8 cellular contexts compared by ENCODE assay signal in genomic region chr13:26220575-26220974, GRCh38. TPM values are rescaled to one million over a fixed set of nuclear protein-coding genes. Genes with fewer than 3 reads are reported as not detected.
DNase-seq lines count a peak whose midpoint lies in the region; ATAC-seq and TF ChIP-seq lines count a peak whose summit lies in the region.

No MANE protein-coding gene starts in this region.

- H3K27me3 Mint-ChIP-seq in progenitor cell of endocrine pancreas, result peaks cover 3% of the 10 kb centered on the region

- H3K4me1 Mint-ChIP-seq in progenitor cell of endocrine pancreas (ENCODE audit: low read depth), result peaks cover 24% of the 10 kb centered on the region

- H3K27ac Mint-ChIP-seq in progenitor cell of endocrine pancreas, result peak overlapping the region; percentile 60

- H3K9me3 Mint-ChIP-seq in progenitor cell of endocrine pancreas (ENCODE audit: low read depth), result no peaks in the 10 kb centered on the region

- H3K4me3 ChIP-seq in GM12875 (ENCODE audit: low read depth, low read length) (peak overlapping the region; percentile 100), epithelial cell of proximal tubule (ENCODE audit: low read depth, low read length) (peak overlapping the region; percentile 98)

- peak overlapping the region; percentile 95 for H3K4me3 Mint-ChIP-seq in progenitor cell of endocrine pancreas (ENCODE audit: low read depth)

- no peak for ATAC-seq in HG02763 (IDR thresholded peaks at IDR 0.05; ENCODE audit: unreplicated experiment)

- DNase-seq in RPMI7951 (ENCODE audit: low read depth) (peak; percentile 39), epithelial cell of proximal tubule (ENCODE audit: low read depth) (peak; percentile 52), progenitor cell of endocrine pancreas (ENCODE audit: low spot score, unreplicated experiment) (no peak), retina (no peak), NCI-H1092 treated with DMSO at 0.1 percent for 48 hours (lab: John Stamatoyannopoulos, UW) (no peak), NCI-H128 (lab: John Stamatoyannopoulos, UW; ENCODE audit: unreplicated experiment) (no peak)

- TF ChIP-seq CTCF in GM12875 (IDR thresholded peaks at IDR 0.05; ENCODE audit: borderline replicate concordance, insufficient read depth, low read depth, low read length), result no peak
- no peak for TF ChIP-seq CTCF in epithelial cell of proximal tubule (conservative IDR thresholded peaks at IDR 0.05; ENCODE audit: low read depth, low read length)
- no peak for TF ChIP-seq CTCF in progenitor cell of endocrine pancreas (IDR thresholded peaks at IDR 0.05; ENCODE audit: unreplicated experiment)

- peaks cover 16% of the 10 kb centered on the region for H3K36me3 Mint-ChIP-seq in progenitor cell of endocrine pancreas (ENCODE audit: insufficient read depth)

RNA-seq across cellular contexts. Expression of gene RNF6, which starts 1.5 kb away (rescaled TPM):
- total RNA-seq in RPMI7951 (2014; rRNA removed; shearing (Covaris generic)), result 25.3 and 36.2 TPM in 2 replicates
- total RNA-seq in epithelial cell of proximal tubule (19.7 and 24.1 TPM in 2 replicates), progenitor cell of endocrine pancreas (22.5 and 24.0 TPM in 2 replicates)

RNA-seq across cellular contexts. Expression of gene CDK8, which starts 33.4 kb away (rescaled TPM):
- total RNA-seq in RPMI7951 (2014; rRNA removed; shearing (Covaris generic)), result 12.9 and 18.9 TPM in 2 replicates
- total RNA-seq in epithelial cell of proximal tubule, result 15.3 and 16.9 TPM in 2 replicates
- 26.9 and 31.7 TPM in 2 replicates for total RNA-seq in progenitor cell of endocrine pancreas

Comparison
In these comparisons a context has a peak if more than half of its experiments do, and no peak if none do; other contexts are left out.
1. DNase-seq: peak in RPMI7951 (single experiment) and epithelial cell of proximal tubule (single experiment); none in progenitor cell of endocrine pancreas (single experiment), retina (single experiment), NCI-H1092 treated with DMSO at 0.1 percent for 48 hours (single experiment) and NCI-H128 (single experiment).